In genomic region chr14:92551066-92551841, GRCh38 we compare ENCODE assay signal across 8 cellular contexts. TPM values are rescaled to one million over a fixed set of nuclear protein-coding genes. Genes with fewer than 3 reads are reported as not detected.
DNase-seq lines count a peak whose midpoint lies in the region; ATAC-seq and TF ChIP-seq lines count a peak whose summit lies in the region.

No MANE protein-coding gene starts in this region.

- in situ Hi-C loops in gastrocnemius medialis (cut with MboI; ENCODE audit: low sequenced_read_pairs in 4 of 4), result no loop called here

- H3K4me1 ChIP-seq in right cardiac atrium (ENCODE audit: control insufficient read depth, insufficient read depth, low read length) (peaks cover 6% of the 10 kb centered on the region), gastrocnemius medialis (peaks cover 0 to 8% of the 10 kb centered on the region in 2 donors)

- WGBS in right cardiac atrium, result 85% methylated on average over 13 of the region's 13 CpGs

- H3K36me3 ChIP-seq in gastrocnemius medialis, result no peaks in the 10 kb centered on the region

- TF ChIP-seq CTCF in gastrocnemius medialis (IDR thresholded peaks at IDR 0.05 in 4 of 5, conservative IDR thresholded peaks at IDR 0.05 in 1 of 5), result peak in 1 of 5 experiments; percentile 12

- no peak overlapping the region for H3K27ac ChIP-seq in right cardiac atrium (ENCODE audit: low read length)
- no peak overlapping the region for H3K27ac ChIP-seq in gastrocnemius medialis

- H3K27me3 ChIP-seq in right cardiac atrium (ENCODE audit: control insufficient read depth, insufficient read depth), result no peaks in the 10 kb centered on the region
- H3K27me3 ChIP-seq in gastrocnemius medialis, result no peaks in the 10 kb centered on the region

- H3K4me3 ChIP-seq in right cardiac atrium (ENCODE audit: low read length) (no peak overlapping the region), gastrocnemius medialis (no peak overlapping the region)

- ATAC-seq in GM18498 (IDR thresholded peaks at IDR 0.05; ENCODE audit: unreplicated experiment) (peak; percentile 78), GM21737 (IDR thresholded peaks at IDR 0.05; ENCODE audit: unreplicated experiment) (peak; percentile 61), right cardiac atrium (no peak), gastrocnemius medialis (no peak)

- intact Hi-C loops in right cardiac atrium (cut with DNase I) (no loop called here), gastrocnemius medialis (cut with DNase I; ENCODE audit: low total_unique reads) (no loop called here)

- TF ChIP-seq POLR2A in gastrocnemius medialis (IDR thresholded peaks at IDR 0.05), result no peak

- no peaks in the 10 kb centered on the region for H3K9me3 ChIP-seq in right cardiac atrium (ENCODE audit: control insufficient read depth, low read length)
- H3K9me3 ChIP-seq in gastrocnemius medialis, result no peaks in the 10 kb centered on the region

- peak; percentile 56 to 71 for DNase-seq in Kasumi-1 (lab: John Stamatoyannopoulos, UW)
- peak; percentile 27 for DNase-seq in glomerular visceral epithelial cell (ENCODE audit: extremely low spot score)
- no peak for DNase-seq in NCI-H187 (lab: John Stamatoyannopoulos, UW)
- no peak for DNase-seq in DMS79 (lab: John Stamatoyannopoulos, UW)
- DNase-seq in right cardiac atrium, result no peak
- no peak for DNase-seq in gastrocnemius medialis

RNA-seq across cellular contexts. Expression of gene RIN3, which starts 37.7 kb away (rescaled TPM):
- total RNA-seq in right cardiac atrium (10 to 100 TPM; 10.3 to 15.2 (median 14.6) TPM), gastrocnemius medialis (1 to 10 TPM; 2.1 to 3.7 (median 2.6) TPM)
- polyA plus RNA-seq in right cardiac atrium, result 7.5 TPM

Comparison
In these comparisons a context has a peak if more than half of its experiments do, and no peak if none do; other contexts are left out.
1. ATAC-seq: peak in GM18498 (single experiment) and GM21737 (single experiment); none in right cardiac atrium (0 of 2) and gastrocnemius medialis (0 of 2).
2. DNase-seq: peak in Kasumi-1 (2 of 2) and glomerular visceral epithelial cell (single experiment); none in NCI-H187 (0 of 2), DMS79 (single experiment), right cardiac atrium (0 of 3) and gastrocnemius medialis (0 of 2).